ENCODE assay signal across 8 cellular contexts in genomic region chr5:32710335-32710858, GRCh38. TPM values are rescaled to one million over a fixed set of nuclear protein-coding genes. Genes with fewer than 3 reads are reported as not detected.
A peak's percentile ranks its signal among the peaks of the same experiment; 100 is the strongest.
DNase-seq lines count a peak whose midpoint lies in the region; ATAC-seq and TF ChIP-seq lines count a peak whose summit lies in the region.

No MANE protein-coding gene starts in this region.

- H3K4me1 ChIP-seq in CD8-positive, alpha-beta T cell (ENCODE audit: insufficient read depth, low read length), result peaks cover 3% of the 10 kb centered on the region
- H3K4me1 ChIP-seq in iPS-15b (ENCODE audit: control insufficient read depth, insufficient read depth, low read length) (peaks cover 2% of the 10 kb centered on the region), skeletal muscle tissue (ENCODE audit: control insufficient read depth in 3 of 3, insufficient read depth in 3 of 3, low read length in 3 of 3) (peaks cover 25 to 32% (median 28%) of the 10 kb centered on the region in 3 donors)

- H3K36me3 Mint-ChIP-seq in CD8-positive, alpha-beta T cell, result no peaks in the 10 kb centered on the region
- no peaks in the 10 kb centered on the region for H3K36me3 Mint-ChIP-seq in activated naive CD8-positive, alpha-beta T cell

- H3K27me3 ChIP-seq in CD8-positive, alpha-beta T cell (ENCODE audit: insufficient read depth, low read length), result peaks cover 4% of the 10 kb centered on the region
- H3K27me3 ChIP-seq in iPS-15b (ENCODE audit: control insufficient read depth, insufficient read depth, low read length), result peaks cover 78% of the 10 kb centered on the region
- H3K27me3 ChIP-seq in skeletal muscle tissue (ENCODE audit: control insufficient read depth in 3 of 3, insufficient read depth in 3 of 3, low read length in 3 of 3), result peaks cover 30 to 42% (median 40%) of the 10 kb centered on the region in 3 donors

- no peak for ATAC-seq in CD8-positive, alpha-beta T cell
- ATAC-seq in HG02885 (IDR thresholded peaks at IDR 0.05; ENCODE audit: poor library complexity, unreplicated experiment), result peak; percentile 10
- ATAC-seq in HG03108 (IDR thresholded peaks at IDR 0.05; ENCODE audit: unreplicated experiment), result no peak

- TF ChIP-seq CTCF in CD8-positive, alpha-beta T cell (IDR thresholded peaks at IDR 0.05), result no peak

- H3K9ac ChIP-seq in iPS-15b (ENCODE audit: low read depth, low read length) (peak overlapping the region; percentile 47), skeletal muscle tissue (ENCODE audit: low read depth in 1 of 3, low read length in 3 of 3) (peak overlapping the region; percentile 38 to 76 (median 65))

- no peaks in the 10 kb centered on the region for H3K36me3 ChIP-seq in CD8-positive, alpha-beta T cell (ENCODE audit: insufficient read depth, low read length)
- H3K36me3 ChIP-seq in iPS-15b (ENCODE audit: control insufficient read depth, insufficient read depth, low read length), result no peaks in the 10 kb centered on the region
- no peaks in the 10 kb centered on the region for H3K36me3 ChIP-seq in skeletal muscle tissue (ENCODE audit: control insufficient read depth in 3 of 3, insufficient read depth in 3 of 3, low read length in 3 of 3)

- no peak overlapping the region for H3K27ac ChIP-seq in CD8-positive, alpha-beta T cell (ENCODE audit: low read depth, low read length)
- H3K27ac ChIP-seq in skeletal muscle tissue (ENCODE audit: low read depth, low read length), result no peak overlapping the region

- no peaks in the 10 kb centered on the region for H3K9me3 Mint-ChIP-seq in CD8-positive, alpha-beta T cell
- H3K9me3 Mint-ChIP-seq in activated naive CD8-positive, alpha-beta T cell (ENCODE audit: low read depth), result no peaks in the 10 kb centered on the region

- POLR2A ChIA-PET in CD8-positive, alpha-beta T cell (lab: Charles Lee), result no interaction called here

- H3K4me1 Mint-ChIP-seq in CD8-positive, alpha-beta T cell (ENCODE audit: low read depth), result peaks cover 27% of the 10 kb centered on the region
- H3K4me1 Mint-ChIP-seq in activated naive CD8-positive, alpha-beta T cell (ENCODE audit: low read depth), result peaks cover 30% of the 10 kb centered on the region

- intact Hi-C loops in CD8-positive, alpha-beta T cell (cut with DNase I, micrococcal nuclease), result no loop called here

- peak overlapping the region; percentile 52 for H3K4me3 ChIP-seq in CD8-positive, alpha-beta T cell (ENCODE audit: low read depth, low read length)
- H3K4me3 ChIP-seq in iPS-15b (ENCODE audit: low read depth, low read length), result peak overlapping the region; percentile 73
- H3K4me3 ChIP-seq in skeletal muscle tissue (ENCODE audit: low read length in 3 of 3), result peak overlapping the region; percentile 81 to 87 (median 83)

- no peak overlapping the region for H3K27ac Mint-ChIP-seq in CD8-positive, alpha-beta T cell
- H3K27ac Mint-ChIP-seq in activated naive CD8-positive, alpha-beta T cell, result no peak overlapping the region

- no peaks in the 10 kb centered on the region for H3K9me3 ChIP-seq in CD8-positive, alpha-beta T cell (ENCODE audit: low read length)
- H3K9me3 ChIP-seq in iPS-15b (ENCODE audit: control insufficient read depth, insufficient read depth, low read length), result no peaks in the 10 kb centered on the region
- no peaks in the 10 kb centered on the region for H3K9me3 ChIP-seq in skeletal muscle tissue (ENCODE audit: control insufficient read depth in 3 of 3, low read length in 3 of 3)

- H3K4me3 Mint-ChIP-seq in CD8-positive, alpha-beta T cell, result peak overlapping the region; percentile 64
- H3K4me3 Mint-ChIP-seq in activated naive CD8-positive, alpha-beta T cell, result peak overlapping the region; percentile 81

- peaks cover 45% of the 10 kb centered on the region for H3K27me3 Mint-ChIP-seq in CD8-positive, alpha-beta T cell (ENCODE audit: low read depth)
- H3K27me3 Mint-ChIP-seq in activated naive CD8-positive, alpha-beta T cell, result peaks cover 24% of the 10 kb centered on the region

- CTCF ChIA-PET in CD8-positive, alpha-beta T cell (lab: Charles Lee), result no interaction called here

- no peak for DNase-seq in CD8-positive, alpha-beta T cell
- DNase-seq in OCI-M2 (lab: John Stamatoyannopoulos, UW; ENCODE audit: unreplicated experiment), result no peak
- DNase-seq in stimulated activated CD4-positive, alpha-beta T cell treated with anti-CD3 and anti-CD28 coated beads, Interleukin-1b, Interleukin-23, amount 100 ng/mL, for 48 hours, result no peak

RNA-seq across cellular contexts. Expression of gene NPR3, which starts 0.7 kb away (rescaled TPM):
- total RNA-seq in CD8-positive, alpha-beta T cell, result not detected
- total RNA-seq in skeletal muscle tissue, result 9.9 TPM

Comparison
In these comparisons a context has a peak if more than half of its experiments do, and no peak if none do; other contexts are left out.
1. RNA of gene NPR3, which starts 0.7 kb away (total RNA-seq): 9.9 TPM in skeletal muscle tissue (single experiment); not detected in CD8-positive, alpha-beta T cell; every median in the first group is over 10 times any median in the second.
2. Peak in every context shown above with its lines, with median percentiles within 50 percentile points of each other: H3K4me3 ChIP-seq.